ENCODE assay signal across 16 cellular contexts in the genomic region with DNA sequence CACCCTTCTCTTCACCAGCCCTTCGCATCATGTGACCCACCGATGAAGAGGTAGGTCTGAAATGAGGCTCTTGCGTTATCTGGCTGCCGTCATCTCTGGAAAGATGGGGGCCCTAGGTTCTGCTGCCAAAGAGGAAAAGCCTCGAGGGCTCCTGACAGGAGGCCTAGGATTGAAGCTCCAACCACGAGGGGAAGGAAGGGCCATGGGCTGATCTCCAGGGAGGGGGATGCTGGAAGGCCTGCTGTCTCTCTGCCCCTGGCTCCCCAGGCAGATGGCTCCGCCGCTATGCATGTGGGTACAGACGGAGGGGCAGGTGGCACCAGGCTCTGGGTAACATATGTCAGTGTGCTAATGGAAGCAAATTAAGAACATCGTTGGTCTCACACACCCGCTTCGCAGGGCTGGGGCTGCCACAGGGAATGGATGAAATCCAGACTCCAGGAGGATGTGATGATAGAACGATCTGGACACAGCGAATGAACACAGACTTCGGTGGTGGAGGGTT. TPM values are rescaled to one million over a fixed set of nuclear protein-coding genes. Genes with fewer than 3 reads are reported as not detected.
A peak's percentile ranks its signal among the peaks of the same experiment; 100 is the strongest.
DNase-seq lines count a peak whose midpoint lies in the region; ATAC-seq and TF ChIP-seq lines count a peak whose summit lies in the region.
"Had no signal": no experiment of that assay in that cellular context is flagged by ENCODE, and none has a peak within 500 bp of the region (broad histone marks: within the 10 kb centered on the region; RNA-seq: fewer than 3 reads in every experiment).

No MANE protein-coding gene starts in this region.

- peak overlapping the region; percentile 38 for H3K27ac Mint-ChIP-seq in activated T-helper 17 cell treated with anti-CD3 and anti-CD28 coated beads, Interleukin-2, amount 50 U/mL, for 72 hours
- H3K27ac Mint-ChIP-seq in mesothelial cell of epicardium, result peak overlapping the region; percentile 89
- H3K27ac Mint-ChIP-seq: activated CD4-positive, alpha-beta T cell treated with anti-CD3 and anti-CD28 coated beads for 36 hours; activated naive CD4-positive, alpha-beta T cell treated with anti-CD3 and anti-CD28 coated beads, Interleukin-2, amount 50 U/mL, for 72 hours; T-helper 2 cell treated with Interferon-gamma antibody and Interleukin-4, amounts not matched to agents 5 μg/mL and 100 μg/mL, for 36 hours had no signal

- peaks cover 18% of the 10 kb centered on the region for H3K4me1 Mint-ChIP-seq in activated T-helper 17 cell treated with anti-CD3 and anti-CD28 coated beads, Interleukin-2, amount 50 U/mL, for 72 hours
- H3K4me1 Mint-ChIP-seq in mesothelial cell of epicardium, result peaks cover 68% of the 10 kb centered on the region

- H3K27me3 Mint-ChIP-seq in activated T-helper 17 cell treated with anti-CD3 and anti-CD28 coated beads, Interleukin-2, amount 50 U/mL, for 72 hours, result no peaks in the 10 kb centered on the region
- no peaks in the 10 kb centered on the region for H3K27me3 Mint-ChIP-seq in mesothelial cell of epicardium (ENCODE audit: low read depth)
- H3K27me3 Mint-ChIP-seq: activated CD4-positive, alpha-beta T cell treated with anti-CD3 and anti-CD28 coated beads for 36 hours; CD4-positive, alpha-beta memory T cell had no signal

- DNase-seq in NCI-H345 (lab: John Stamatoyannopoulos, UW) (peak; percentile 26), NCI-H345 treated with DMSO at 0.1 percent for 48 hours (lab: John Stamatoyannopoulos, UW; ENCODE audit: unreplicated experiment) (no peak), mesothelial cell of epicardium (ENCODE audit: low spot score in 2 of 2, unreplicated experiment in 2 of 2) (no peak), AG08396 (ENCODE audit: low spot score) (no peak)
- DNase-seq: activated CD4-positive, alpha-beta T cell treated with anti-CD3 and anti-CD28 coated beads for 36 hours; CD4-positive, alpha-beta memory T cell; KG1; NCI-H146; posterior cingulate gyrus; stimulated activated CD4-positive, alpha-beta T cell treated with anti-CD3 and anti-CD28 coated beads, Interleukin-12 subunit alpha, Interleukin-12 subunit beta, amount 100 ng/mL, for 4 hours had no signal

- H3K36me3 Mint-ChIP-seq in activated T-helper 17 cell treated with anti-CD3 and anti-CD28 coated beads, Interleukin-2, amount 50 U/mL, for 72 hours (ENCODE audit: low read depth), result no peaks in the 10 kb centered on the region
- peaks cover 8% of the 10 kb centered on the region for H3K36me3 Mint-ChIP-seq in mesothelial cell of epicardium

- TF ChIP-seq CTCF in mesothelial cell of epicardium (IDR thresholded peaks at IDR 0.05; ENCODE audit: unreplicated experiment), result no peak

- no peak overlapping the region for H3K4me3 Mint-ChIP-seq in activated T-helper 17 cell treated with anti-CD3 and anti-CD28 coated beads, Interleukin-2, amount 50 U/mL, for 72 hours
- H3K4me3 Mint-ChIP-seq in mesothelial cell of epicardium, result no peak overlapping the region
- H3K4me3 Mint-ChIP-seq: activated CD4-positive, alpha-beta T cell treated with anti-CD3 and anti-CD28 coated beads for 36 hours; CD4-positive, alpha-beta memory T cell; T-helper 2 cell treated with Interferon-gamma antibody and Interleukin-4, amounts not matched to agents 5 μg/mL and 100 μg/mL, for 36 hours had no signal

- H3K27ac ChIP-seq in temporal lobe (ENCODE audit: low read depth, low read length), result peak overlapping the region; percentile 50

- H3K9me3 Mint-ChIP-seq in activated T-helper 17 cell treated with anti-CD3 and anti-CD28 coated beads, Interleukin-2, amount 50 U/mL, for 72 hours, result no peaks in the 10 kb centered on the region
- H3K9me3 Mint-ChIP-seq in mesothelial cell of epicardium, result peaks cover 3% of the 10 kb centered on the region

- no peak for ATAC-seq in activated T-helper 17 cell treated with anti-CD3 and anti-CD28 coated beads, Interleukin-2, amount 50 U/mL, for 72 hours (replicated peaks)
- ATAC-seq in HG03520 (IDR thresholded peaks at IDR 0.05; ENCODE audit: unreplicated experiment) (no peak), HG02840 (IDR thresholded peaks at IDR 0.05; ENCODE audit: low FRiP score, unreplicated experiment) (no peak)
- ATAC-seq: activated CD4-positive, alpha-beta T cell treated with anti-CD3 and anti-CD28 coated beads for 36 hours; activated naive CD4-positive, alpha-beta T cell treated with anti-CD3 and anti-CD28 coated beads, Interleukin-2, amount 50 U/mL, for 72 hours had no signal

RNA-seq across cellular contexts. Expression of gene AFAP1, which starts 44.9 kb away (rescaled TPM):
- total RNA-seq in activated T-helper 17 cell treated with anti-CD3 and anti-CD28 coated beads, Interleukin-2, amount 50 U/mL, for 72 hours, result 10 to 100 TPM; 20.1 to 29.8 TPM
- total RNA-seq in mesothelial cell of epicardium (75.4 to 82.4 TPM (median 79.1 TPM) in 3 replicates), temporal lobe (52.6 TPM)
